Comparison of ENCODE assay signal across 23 cellular contexts in genomic region chr6:161596807-161597505, GRCh38.
"Had no signal": no experiment of that assay in that cellular context is flagged by ENCODE, and none has a peak within 500 bp of the region (broad histone marks: within the 10 kb centered on the region; RNA-seq: fewer than 3 reads in every experiment).

No MANE protein-coding gene starts in this region.

- H3K4me3 ChIP-seq: coronary artery, gastrocnemius medialis, left lung, psoas muscle, sigmoid colon, thoracic aorta, tibial nerve, upper lobe of right lung, uterus had no signal

- H3K36me3 ChIP-seq: gastrocnemius medialis, left lung, sigmoid colon, thoracic aorta, upper lobe of right lung, uterus had no signal

- H3K27ac ChIP-seq: coronary artery, gastrocnemius medialis, left lung, psoas muscle, sigmoid colon, thoracic aorta, tibial nerve, upper lobe of right lung, uterus had no signal

- H3K4me1 ChIP-seq: gastrocnemius medialis, left lung, psoas muscle, sigmoid colon, tibial nerve, upper lobe of right lung, uterus had no signal

- H3K4me1 Mint-ChIP-seq: naive thymus-derived CD8-positive, alpha-beta T cell; nephron progenitor cell; stimulated activated memory B cell treated with anti-CD40 and anti-IgM and Interleukin-4, amounts not matched to agents 10 μg/mL and 1 μg/mL and 100 μg/mL, for 72 hours had no signal

- DNase-seq: dermis blood vessel endothelial cell; effector memory CD8-positive, alpha-beta T cell; gastrocnemius medialis; head of caudate nucleus; kidney; left cardiac atrium; left lung; naive thymus-derived CD8-positive, alpha-beta T cell; nephron progenitor cell; nucleus accumbens; psoas muscle; right cardiac atrium; sigmoid colon; stimulated activated CD4-positive, alpha-beta T cell treated with anti-CD3 and anti-CD28 coated beads, Interleukin-2, amount 100 ng/mL, for 24 hours; stimulated activated CD4-positive, alpha-beta T cell treated with anti-CD3 and anti-CD28 coated beads, Interleukin-4, amount 100 ng/mL, for 24 hours; stimulated activated naive CD8-positive, alpha-beta T cell treated with anti-CD3 and anti-CD28 coated beads, Interleukin-15, Interleukin-2, amounts not matched to agents 100 U/mL and 50 U/mL, for 24 hours; substantia nigra; upper lobe of right lung; uterus had no signal

- ATAC-seq: effector memory CD8-positive, alpha-beta T cell; gastrocnemius medialis; left cardiac atrium; left lung; naive thymus-derived CD8-positive, alpha-beta T cell; psoas muscle; right cardiac atrium; stimulated activated memory B cell treated with anti-CD40 and anti-IgM and Interleukin-4, amounts not matched to agents 10 μg/mL and 1 μg/mL and 100 μg/mL, for 72 hours; stimulated activated naive CD8-positive, alpha-beta T cell treated with anti-CD3 and anti-CD28 coated beads, Interleukin-15, Interleukin-2, amounts not matched to agents 100 U/mL and 50 U/mL, for 24 hours; upper lobe of right lung had no signal

- H3K27ac Mint-ChIP-seq: effector memory CD8-positive, alpha-beta T cell; naive thymus-derived CD8-positive, alpha-beta T cell; nephron progenitor cell; stimulated activated memory B cell treated with anti-CD40 and anti-IgM and Interleukin-4, amounts not matched to agents 10 μg/mL and 1 μg/mL and 100 μg/mL, for 72 hours had no signal

- H3K27me3 Mint-ChIP-seq: stimulated activated memory B cell treated with anti-CD40 and anti-IgM and Interleukin-4, amounts not matched to agents 10 μg/mL and 1 μg/mL and 100 μg/mL, for 72 hours had no signal

- H3K27me3 ChIP-seq: gastrocnemius medialis, left lung, sigmoid colon, tibial nerve, upper lobe of right lung, uterus had no signal

- H3K4me3 Mint-ChIP-seq: effector memory CD8-positive, alpha-beta T cell; naive thymus-derived CD8-positive, alpha-beta T cell; nephron progenitor cell; stimulated activated memory B cell treated with anti-CD40 and anti-IgM and Interleukin-4, amounts not matched to agents 10 μg/mL and 1 μg/mL and 100 μg/mL, for 72 hours had no signal

- H3K9me3 Mint-ChIP-seq: effector memory CD8-positive, alpha-beta T cell had no signal

- H3K9me3 ChIP-seq: gastrocnemius medialis, psoas muscle, sigmoid colon, thoracic aorta, upper lobe of right lung, uterus had no signal
